ENCODE assay signal across 8 cellular contexts in the genomic region with DNA sequence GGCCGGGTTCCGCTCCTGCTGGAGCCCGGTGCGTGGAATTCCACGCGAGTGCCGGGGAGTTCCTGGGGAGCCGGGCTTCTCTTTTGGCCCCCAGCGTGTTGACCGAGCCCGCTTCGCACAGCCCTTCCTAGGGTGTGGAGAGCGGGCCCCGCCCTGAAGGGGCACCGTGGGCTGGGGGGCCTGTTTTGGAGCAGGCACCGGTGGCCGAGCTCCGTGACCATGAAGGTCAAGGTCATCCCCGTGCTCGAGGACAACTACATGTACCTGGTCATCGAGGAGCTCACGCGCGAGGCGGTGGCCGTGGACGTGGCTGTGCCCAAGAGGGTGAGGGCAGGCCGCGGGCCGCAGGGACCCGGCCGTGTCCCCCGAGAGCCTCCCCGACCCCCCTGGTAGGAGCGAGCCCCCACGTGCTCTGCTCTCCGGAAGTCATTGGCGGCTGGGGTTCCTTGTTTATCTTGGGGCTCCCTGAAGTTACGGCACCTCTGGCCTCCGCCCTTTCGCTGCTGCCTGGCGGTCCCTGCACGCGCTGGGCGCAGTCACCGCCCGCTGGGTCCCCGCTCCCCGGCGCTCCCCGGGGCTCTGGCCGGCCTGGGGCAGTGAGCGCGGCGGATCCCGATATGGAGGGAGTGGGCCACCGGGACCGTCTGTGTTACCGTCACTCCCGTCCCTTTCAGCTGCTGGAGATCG. TPM values are rescaled to one million over a fixed set of nuclear protein-coding genes. Genes with fewer than 3 reads are reported as not detected.
DNase-seq lines count a peak whose midpoint lies in the region; ATAC-seq lines count a peak whose summit lies in the region.

No MANE protein-coding gene starts in this region.

- H3K4me3 Mint-ChIP-seq in CD8-positive, alpha-beta memory T cell, result peak overlapping the region; percentile 50 to 79 (median 57)
- H3K4me3 Mint-ChIP-seq in activated T-cell treated with anti-CD3 and anti-CD28 coated beads, Interleukin-2, amount 50 U/mL, for 4 hours, result peak overlapping the region; percentile 29

- ATAC-seq in HG02885 (IDR thresholded peaks at IDR 0.05; ENCODE audit: poor library complexity, unreplicated experiment) (peak; percentile 12), GM18907 (IDR thresholded peaks at IDR 0.05; ENCODE audit: unreplicated experiment) (no peak), GM18861 (IDR thresholded peaks at IDR 0.05; ENCODE audit: unreplicated experiment) (no peak), HG03439 (IDR thresholded peaks at IDR 0.05; ENCODE audit: unreplicated experiment) (no peak)
- peak; percentile 18 to 32 for ATAC-seq in activated T-cell treated with anti-CD3 and anti-CD28 coated beads, Interleukin-2, amount 50 U/mL, for 4 hours

- H3K9ac ChIP-seq in stomach smooth muscle (ENCODE audit: low read length in 2 of 2), result no peak overlapping the region

- peaks cover 0 to 22% (median 2%) of the 10 kb centered on the region in 3 donors for H3K4me1 Mint-ChIP-seq in CD8-positive, alpha-beta memory T cell
- peaks cover 8% of the 10 kb centered on the region for H3K4me1 Mint-ChIP-seq in activated T-cell treated with anti-CD3 and anti-CD28 coated beads, Interleukin-2, amount 50 U/mL, for 4 hours (ENCODE audit: low read depth)

- H3K4me3 ChIP-seq in CD8-positive, alpha-beta memory T cell (ENCODE audit: low read length), result peak overlapping the region; percentile 69
- H3K4me3 ChIP-seq in iPS-11a (ENCODE audit: low read depth, low read length), result peak overlapping the region; percentile 50
- H3K4me3 ChIP-seq in stomach smooth muscle (ENCODE audit: low read length in 2 of 2), result peak overlapping the region; percentile 19 to 69

- CTCF ChIA-PET in CD8-positive, alpha-beta memory T cell (lab: Charles Lee), result interaction anchor here (2.4 to 22.8 kb wide), 3 partner anchors 9 to 58 kb away, joined by 11 to 332 read pairs (median 332); a partner anchor contains a TSS

- no peaks in the 10 kb centered on the region for H3K36me3 ChIP-seq in CD8-positive, alpha-beta memory T cell (ENCODE audit: insufficient read depth, low read length)
- H3K36me3 ChIP-seq in stomach smooth muscle (ENCODE audit: control insufficient read depth in 2 of 2, insufficient read depth in 2 of 2, low read length in 2 of 2), result peaks cover 0 to 2% of the 10 kb centered on the region in 2 donors

- peak in 1 of 5 donors; percentile 36 for DNase-seq in CD8-positive, alpha-beta memory T cell
- no peak for DNase-seq in activated T-cell treated with anti-CD3 and anti-CD28 coated beads, Interleukin-2, amount 50 U/mL, for 4 hours

- peak overlapping the region; percentile 73 for H3K27ac ChIP-seq in CD8-positive, alpha-beta memory T cell (ENCODE audit: low read depth, low read length)
- no peak overlapping the region for H3K27ac ChIP-seq in stomach smooth muscle (ENCODE audit: low read length)

- no peaks in the 10 kb centered on the region for H3K9me3 ChIP-seq in CD8-positive, alpha-beta memory T cell (ENCODE audit: low read length)
- no peaks in the 10 kb centered on the region for H3K9me3 ChIP-seq in stomach smooth muscle (ENCODE audit: control insufficient read depth in 2 of 2, low read length in 2 of 2)

- no peaks in the 10 kb centered on the region for H3K27me3 ChIP-seq in CD8-positive, alpha-beta memory T cell (ENCODE audit: insufficient read depth, low read length, poor library complexity, severe bottlenecking)
- H3K27me3 ChIP-seq in stomach smooth muscle (ENCODE audit: control insufficient read depth in 1 of 2, insufficient read depth in 2 of 2, low read length in 2 of 2), result peaks cover 22 to 26% of the 10 kb centered on the region in 2 donors

- POLR2A ChIA-PET in CD8-positive, alpha-beta memory T cell (lab: Charles Lee), result interaction anchor here (0.5 to 5.4 kb wide), 9 partner anchors 8 to 745 kb away, joined by 3 to 53 read pairs (median 3); a partner anchor contains a TSS

- no peaks in the 10 kb centered on the region for H3K9me3 Mint-ChIP-seq in CD8-positive, alpha-beta memory T cell
- H3K9me3 Mint-ChIP-seq in activated T-cell treated with anti-CD3 and anti-CD28 coated beads, Interleukin-2, amount 50 U/mL, for 4 hours, result no peaks in the 10 kb centered on the region

- no peaks in the 10 kb centered on the region for H3K27me3 Mint-ChIP-seq in CD8-positive, alpha-beta memory T cell
- H3K27me3 Mint-ChIP-seq in activated T-cell treated with anti-CD3 and anti-CD28 coated beads, Interleukin-2, amount 50 U/mL, for 4 hours (ENCODE audit: low read depth), result no peaks in the 10 kb centered on the region

- peak overlapping the region in 3 of 8 donors; percentile 33 to 81 (median 52) for H3K27ac Mint-ChIP-seq in CD8-positive, alpha-beta memory T cell

- peaks cover 9% of the 10 kb centered on the region for H3K4me1 ChIP-seq in CD8-positive, alpha-beta memory T cell (ENCODE audit: insufficient read depth, low read length)
- peaks cover 22% of the 10 kb centered on the region for H3K4me1 ChIP-seq in stomach smooth muscle (ENCODE audit: control insufficient read depth, insufficient read depth, low read length)

- H3K36me3 Mint-ChIP-seq in CD8-positive, alpha-beta memory T cell, result peaks cover 0 to 3% (median 0%) of the 10 kb centered on the region in 3 donors
- H3K36me3 Mint-ChIP-seq in activated T-cell treated with anti-CD3 and anti-CD28 coated beads, Interleukin-2, amount 50 U/mL, for 4 hours (ENCODE audit: insufficient read depth), result no peaks in the 10 kb centered on the region

RNA-seq across cellular contexts. Expression of a gene that starts 0.5 kb away (rescaled TPM):
- 10 to 100 TPM; 31.5 to 35.6 TPM for total RNA-seq in CD8-positive, alpha-beta memory T cell
- polyA plus RNA-seq in CD8-positive, alpha-beta memory T cell, result 10.7 TPM
- 10 to 100 TPM in 2 of 3 donors, 1 to 10 TPM in 1; 8.8 to 13.0 (median 12.4) TPM for total RNA-seq in activated T-cell treated with anti-CD3 and anti-CD28 coated beads, Interleukin-2, amount 50 U/mL, for 4 hours

RNA-seq across cellular contexts. Expression of a gene that starts 1.2 kb away (rescaled TPM):
- 1 to 10 TPM; 9.8 to 9.9 TPM for total RNA-seq in CD8-positive, alpha-beta memory T cell
- polyA plus RNA-seq in CD8-positive, alpha-beta memory T cell, result 0.53 TPM
- total RNA-seq in activated T-cell treated with anti-CD3 and anti-CD28 coated beads, Interleukin-2, amount 50 U/mL, for 4 hours, result 1 to 10 TPM; 5.4 to 9.1 (median 7.0) TPM

RNA-seq across cellular contexts. Expression of a gene that starts 6.5 kb away (rescaled TPM):
- 10 to 100 TPM; 64.2 to 72.0 TPM for total RNA-seq in CD8-positive, alpha-beta memory T cell
- polyA plus RNA-seq in CD8-positive, alpha-beta memory T cell, result 127 TPM
- total RNA-seq in activated T-cell treated with anti-CD3 and anti-CD28 coated beads, Interleukin-2, amount 50 U/mL, for 4 hours, result 10 to 100 TPM; 66.0 to 75.0 (median 67.8) TPM

RNA-seq across cellular contexts. Expression of a gene that starts 12.5 kb away (rescaled TPM):
- 10 to 100 TPM; 34.8 to 38.2 TPM for total RNA-seq in CD8-positive, alpha-beta memory T cell
- polyA plus RNA-seq in CD8-positive, alpha-beta memory T cell, result 50.3 TPM
- 10 to 100 TPM; 23.8 to 34.7 (median 28.2) TPM for total RNA-seq in activated T-cell treated with anti-CD3 and anti-CD28 coated beads, Interleukin-2, amount 50 U/mL, for 4 hours

RNA-seq across cellular contexts. Expression of a gene that starts 13.4 kb away (rescaled TPM):
- 10 to 100 TPM; 34.8 to 37.9 TPM for total RNA-seq in CD8-positive, alpha-beta memory T cell
- polyA plus RNA-seq in CD8-positive, alpha-beta memory T cell, result 23.1 TPM
- 10 to 100 TPM; 30.1 to 39.5 (median 34.8) TPM for total RNA-seq in activated T-cell treated with anti-CD3 and anti-CD28 coated beads, Interleukin-2, amount 50 U/mL, for 4 hours

Comparison
In these comparisons a context has a peak if more than half of its experiments do, and no peak if none do; other contexts are left out.
1. ATAC-seq: peak in HG02885 (single experiment) and activated T-cell treated with anti-CD3 and anti-CD28 coated beads, Interleukin-2, amount 50 U/mL, for 4 hours (2 of 2); none in GM18907 (single experiment), GM18861 (single experiment) and HG03439 (single experiment).
2. Peak in every context shown above with its lines, with median percentiles within 50 percentile points of each other: H3K4me3 ChIP-seq.